20 cellular contexts compared by ENCODE assay signal in genomic region chr7:27316311-27316710, GRCh38.
A peak's percentile ranks its signal among the peaks of the same experiment; 100 is the strongest.
DNase-seq lines count a peak whose midpoint lies in the region; ATAC-seq, FAIRE-seq and TF ChIP-seq lines count a peak whose summit lies in the region.
"Had no signal": no experiment of that assay in that cellular context is flagged by ENCODE, and none has a peak within 500 bp of the region (broad histone marks: within the 10 kb centered on the region; RNA-seq: fewer than 3 reads in every experiment).

No MANE protein-coding gene starts in this region.

- H3K27me3 ChIP-seq in pancreas: no peaks in the 10 kb centered on the region
- H3K27me3 ChIP-seq: neural progenitor cell had no signal

- ATAC-seq in pancreas: no peak
- ATAC-seq: effector memory CD8-positive, alpha-beta T cell; stimulated activated naive CD8-positive, alpha-beta T cell treated with anti-CD3 and anti-CD28 coated beads, Interleukin-15, amount 100 ng/mL, for 72 hours had no signal

- H3K4me1 ChIP-seq in pancreas: no peaks in the 10 kb centered on the region
- H3K4me1 ChIP-seq: neural progenitor cell had no signal

- TF ChIP-seq POLR2A in lower leg skin (IDR thresholded peaks at IDR 0.05): no peak

- no peaks in the 10 kb centered on the region for H3K9me3 ChIP-seq in pancreas

- intact Hi-C loops in lower leg skin (cut with DNase I; ENCODE audit: low total_unique reads) (no loop called here), pancreas (cut with DNase I) (no loop called here)

- DNase-seq in GM03348 (ENCODE audit: low spot score) (peak; percentile 5), MV-4-11 (lab: John Stamatoyannopoulos, UW) (peak; percentile 82), cardiac fibroblast (ENCODE audit: low read depth in 2 of 2) (peak; percentile 4 to 49), putamen (ENCODE audit: low spot score) (peak; percentile 36), NCI-H2171 treated with DMSO at 0.1 percent for 48 hours (lab: John Stamatoyannopoulos, UW) (no peak), lower leg skin (ENCODE audit: low spot score in 2 of 2) (no peak), NK-92 (lab: John Stamatoyannopoulos, UW; ENCODE audit: unreplicated experiment) (no peak), pancreas (no peak)
- DNase-seq: activated CD4-positive, alpha-beta T cell treated with anti-CD3 and anti-CD28 coated beads, Interleukin-2, amount 50 U/mL, for 1 hour; activated naive CD8-positive, alpha-beta T cell treated with anti-CD3 and anti-CD28 coated beads for 36 hours; effector memory CD8-positive, alpha-beta T cell; immature natural killer cell; NCI-H1048; NCI-H2029; NCI-H446 treated with DMSO at 0.1 percent for 48 hours; stimulated activated CD4-positive, alpha-beta T cell treated with anti-CD3 and anti-CD28 coated beads, Interleukin-4, amount 100 ng/mL, for 1 hour; stimulated activated naive CD8-positive, alpha-beta T cell treated with anti-CD3 and anti-CD28 coated beads, Interleukin-15, amount 100 ng/mL, for 72 hours; T-helper 1 cell had no signal

- FAIRE-seq in pancreas (lab: Jason Lieb, UNC): no peak

- TF ChIP-seq CTCF in cardiac fibroblast (IDR thresholded peaks at IDR 0.05; ENCODE audit: low read depth, low read length) (no peak), lower leg skin (IDR thresholded peaks at IDR 0.05) (no peak), pancreas (IDR thresholded peaks at IDR 0.05) (no peak)

- 56 to 72% methylated on average over 3 of the region's 3 CpGs for WGBS in lower leg skin, 2 donors
- 51 to 76% methylated on average over 3 of the region's 3 CpGs for WGBS in pancreas, 2 donors

- H3K4me3 ChIP-seq in cardiac fibroblast (replicated peaks in 1 of 2; ENCODE audit: low read depth in 2 of 2, low read length in 2 of 2) (no peak overlapping the region), lower leg skin (ENCODE audit: low read depth, poor library complexity, severe bottlenecking) (no peak overlapping the region), pancreas (no peak overlapping the region)
- H3K4me3 ChIP-seq: neural progenitor cell, smooth muscle cell had no signal

- H3K36me3 ChIP-seq in pancreas: no peaks in the 10 kb centered on the region
- H3K36me3 ChIP-seq: neural progenitor cell had no signal

- H3K27ac ChIP-seq in pancreas: no peak overlapping the region
- H3K27ac ChIP-seq: neural progenitor cell had no signal

Comparison
In these comparisons a context has a peak if more than half of its experiments do, and no peak if none do; other contexts are left out.
1. DNase-seq: peak in GM03348 (single experiment), MV-4-11 (single experiment), cardiac fibroblast (2 of 2) and putamen (single experiment); none in NCI-H2171 treated with DMSO at 0.1 percent for 48 hours (single experiment), lower leg skin (0 of 2), NK-92 (single experiment) and pancreas (0 of 6).